ENCODE assay signal across 34 cellular contexts in the genomic region with DNA sequence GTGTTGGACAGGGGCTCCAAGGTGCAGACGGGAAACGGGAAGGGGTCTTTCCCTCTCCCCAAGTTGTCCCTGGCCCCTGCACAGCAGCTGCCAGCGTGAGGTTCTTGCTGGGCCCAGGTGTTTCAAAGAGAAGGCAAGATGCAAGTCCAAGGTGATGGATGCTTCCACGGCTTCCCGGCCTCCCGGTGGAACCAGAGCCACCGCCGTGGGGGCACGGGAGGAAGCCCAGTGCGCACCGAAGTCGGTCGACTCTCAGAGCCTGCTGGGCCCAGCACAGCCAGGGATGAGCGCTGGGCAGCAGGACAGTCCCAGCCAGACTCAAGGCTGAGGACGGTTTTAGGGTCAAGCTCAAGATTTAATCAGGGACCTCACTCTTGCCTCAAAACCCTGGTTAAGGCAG. TPM values are rescaled to one million over a fixed set of nuclear protein-coding genes. Genes with fewer than 3 reads are reported as not detected.
"Had no signal": no experiment of that assay in that cellular context is flagged by ENCODE, and none has a peak within 500 bp of the region (broad histone marks: within the 10 kb centered on the region; RNA-seq: fewer than 3 reads in every experiment).

No MANE protein-coding gene starts in this region.

- H3K36me3 Mint-ChIP-seq: immature natural killer cell; mesothelial cell of epicardium; natural killer cell treated with Interleukin-12 subunit alpha and Interleukin-12 subunit beta and Interleukin-15 and Interleukin-18, amount 100 ng/mL, for 72 hours; type B pancreatic cell had no signal

- H3K4me3 Mint-ChIP-seq: immature natural killer cell; mesothelial cell of epicardium; natural killer cell treated with Interleukin-12 subunit alpha and Interleukin-12 subunit beta and Interleukin-15 and Interleukin-18, amount 100 ng/mL, for 72 hours; stimulated activated memory B cell treated with anti-CD40 and anti-IgM and Interleukin-4, amounts not matched to agents 10 μg/mL and 1 μg/mL and 100 μg/mL, for 72 hours; stimulated activated naive CD8-positive, alpha-beta T cell treated with anti-CD3 and anti-CD28 coated beads, Interleukin-15, amount 100 ng/mL, for 72 hours; type B pancreatic cell had no signal

- H3K4me1 Mint-ChIP-seq: immature natural killer cell; mesothelial cell of epicardium; naive B cell; stimulated activated memory B cell treated with anti-CD40 and anti-IgM and Interleukin-4, amounts not matched to agents 10 μg/mL and 1 μg/mL and 100 μg/mL, for 72 hours; stimulated activated naive CD8-positive, alpha-beta T cell treated with anti-CD3 and anti-CD28 coated beads, Interleukin-15, amount 100 ng/mL, for 72 hours had no signal

- H3K4me2 ChIP-seq: smooth muscle cell had no signal

- H3K27ac Mint-ChIP-seq: immature natural killer cell; mesothelial cell of epicardium; natural killer cell treated with Interleukin-12 subunit alpha and Interleukin-12 subunit beta and Interleukin-15 and Interleukin-18, amount 100 ng/mL, for 72 hours; stimulated activated memory B cell treated with anti-CD40 and anti-IgM and Interleukin-4, amounts not matched to agents 10 μg/mL and 1 μg/mL and 100 μg/mL, for 72 hours; stimulated activated naive CD8-positive, alpha-beta T cell treated with anti-CD3 and anti-CD28 coated beads, Interleukin-15, amount 100 ng/mL, for 72 hours; type B pancreatic cell had no signal

- ATAC-seq: heart left ventricle; left colon; left lung; natural killer cell treated with Interleukin-12 subunit alpha and Interleukin-12 subunit beta and Interleukin-15 and Interleukin-18, amount 100 ng/mL, for 72 hours; psoas muscle; stimulated activated memory B cell treated with anti-CD40 and anti-IgM and Interleukin-4, amounts not matched to agents 10 μg/mL and 1 μg/mL and 100 μg/mL, for 72 hours; stimulated activated naive CD8-positive, alpha-beta T cell treated with anti-CD3 and anti-CD28 coated beads, Interleukin-15, amount 100 ng/mL, for 72 hours had no signal

- H3K36me3 ChIP-seq: heart left ventricle, left lung, tibial nerve, vagina had no signal

- H3K79me2 ChIP-seq: parathyroid adenoma had no signal

- H3K4me1 ChIP-seq: left lung, tibial nerve, vagina had no signal

- H3K9me3 Mint-ChIP-seq: natural killer cell treated with Interleukin-12 subunit alpha and Interleukin-12 subunit beta and Interleukin-15 and Interleukin-18, amount 100 ng/mL, for 72 hours had no signal

- H3K9me3 ChIP-seq: psoas muscle, vagina had no signal

- DNase-seq: hypothalamus; immature natural killer cell; kidney; left colon; left lung; mesendoderm; naive B cell; nucleus accumbens; stimulated activated CD4-positive, alpha-beta T cell treated with anti-CD3 and anti-CD28 coated beads, Interleukin-1b, Interleukin-23, amount 100 ng/mL, for 48 hours; stimulated activated CD4-positive, alpha-beta T cell treated with anti-CD3 and anti-CD28 coated beads, Interleukin-2, amount 100 ng/mL, for 48 hours; stimulated activated CD4-positive, alpha-beta T cell treated with anti-CD3 and anti-CD28 coated beads, Interleukin-4, amount 100 ng/mL, for 4 hours; stimulated activated CD8-positive, alpha-beta memory T cell treated with anti-CD3 and anti-CD28 coated beads, Interleukin-4, amount 100 ng/mL, for 48 hours; stimulated activated naive CD4-positive, alpha-beta T cell treated with Interleukin-2 at 50 U/mL for 16 hours; stimulated activated naive CD8-positive, alpha-beta T cell treated with anti-CD3 and anti-CD28 coated beads, Interleukin-15, amount 100 ng/mL, for 72 hours; substantia nigra had no signal

- H3K4me3 ChIP-seq: heart left ventricle, left lung, lung, psoas muscle, smooth muscle cell, tibial nerve, vagina had no signal

- FAIRE-seq: islet of Langerhans, kidney had no signal

- H3K27ac ChIP-seq: heart left ventricle, left lung, parathyroid adenoma, psoas muscle, tibial nerve, vagina had no signal

- H2AFZ ChIP-seq: parathyroid adenoma had no signal

- H3K9ac ChIP-seq: parathyroid adenoma had no signal

- H3K27me3 ChIP-seq: vagina had no signal

RNA-seq across cellular contexts. Expression of a gene that starts 25.2 kb away (rescaled TPM):
- total RNA-seq: heart left ventricle; kidney; left colon; left lung; lower leg skin; lung; mononuclear cell; natural killer cell treated with Interleukin-12 subunit alpha and Interleukin-12 subunit beta and Interleukin-15 and Interleukin-18, amount 100 ng/mL, for 72 hours; osteocyte; posterior vena cava; psoas muscle; skeletal muscle tissue; smooth muscle cell; temporal lobe; tibial nerve; ureter; vagina had no signal
- polyA plus RNA-seq: heart left ventricle, immature natural killer cell, lung, psoas muscle had no signal
